Comparison of ENCODE assay signal across 1 cellular context in the genomic region with DNA sequence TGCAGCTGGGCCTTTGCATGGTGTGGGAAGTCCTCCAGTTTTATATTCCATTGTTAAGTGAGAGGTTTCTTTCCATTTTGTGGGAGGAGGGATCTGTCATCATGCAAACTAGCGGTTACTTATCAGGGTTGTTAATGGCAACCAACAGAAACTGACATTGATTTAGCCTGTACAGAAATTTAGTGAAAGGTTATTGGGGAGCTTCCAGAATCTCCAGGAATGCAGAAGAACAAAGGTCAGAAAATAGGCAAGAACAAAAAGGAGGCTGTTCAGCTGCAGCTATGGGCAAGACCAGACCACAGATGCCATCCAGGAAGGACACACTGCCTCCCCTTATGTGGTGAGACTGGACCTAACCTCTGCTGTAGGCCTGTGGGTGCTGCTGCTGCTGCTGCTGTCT.
TF ChIP-seq lines count a peak whose summit lies in the region.

No MANE protein-coding gene starts in this region.

TF ChIP-seq in GM23338, 12 proteins besides CTCF, POLR2A, EP300 and RAD21 (continued from another document):
- TF ChIP-seq, protein P1, sequence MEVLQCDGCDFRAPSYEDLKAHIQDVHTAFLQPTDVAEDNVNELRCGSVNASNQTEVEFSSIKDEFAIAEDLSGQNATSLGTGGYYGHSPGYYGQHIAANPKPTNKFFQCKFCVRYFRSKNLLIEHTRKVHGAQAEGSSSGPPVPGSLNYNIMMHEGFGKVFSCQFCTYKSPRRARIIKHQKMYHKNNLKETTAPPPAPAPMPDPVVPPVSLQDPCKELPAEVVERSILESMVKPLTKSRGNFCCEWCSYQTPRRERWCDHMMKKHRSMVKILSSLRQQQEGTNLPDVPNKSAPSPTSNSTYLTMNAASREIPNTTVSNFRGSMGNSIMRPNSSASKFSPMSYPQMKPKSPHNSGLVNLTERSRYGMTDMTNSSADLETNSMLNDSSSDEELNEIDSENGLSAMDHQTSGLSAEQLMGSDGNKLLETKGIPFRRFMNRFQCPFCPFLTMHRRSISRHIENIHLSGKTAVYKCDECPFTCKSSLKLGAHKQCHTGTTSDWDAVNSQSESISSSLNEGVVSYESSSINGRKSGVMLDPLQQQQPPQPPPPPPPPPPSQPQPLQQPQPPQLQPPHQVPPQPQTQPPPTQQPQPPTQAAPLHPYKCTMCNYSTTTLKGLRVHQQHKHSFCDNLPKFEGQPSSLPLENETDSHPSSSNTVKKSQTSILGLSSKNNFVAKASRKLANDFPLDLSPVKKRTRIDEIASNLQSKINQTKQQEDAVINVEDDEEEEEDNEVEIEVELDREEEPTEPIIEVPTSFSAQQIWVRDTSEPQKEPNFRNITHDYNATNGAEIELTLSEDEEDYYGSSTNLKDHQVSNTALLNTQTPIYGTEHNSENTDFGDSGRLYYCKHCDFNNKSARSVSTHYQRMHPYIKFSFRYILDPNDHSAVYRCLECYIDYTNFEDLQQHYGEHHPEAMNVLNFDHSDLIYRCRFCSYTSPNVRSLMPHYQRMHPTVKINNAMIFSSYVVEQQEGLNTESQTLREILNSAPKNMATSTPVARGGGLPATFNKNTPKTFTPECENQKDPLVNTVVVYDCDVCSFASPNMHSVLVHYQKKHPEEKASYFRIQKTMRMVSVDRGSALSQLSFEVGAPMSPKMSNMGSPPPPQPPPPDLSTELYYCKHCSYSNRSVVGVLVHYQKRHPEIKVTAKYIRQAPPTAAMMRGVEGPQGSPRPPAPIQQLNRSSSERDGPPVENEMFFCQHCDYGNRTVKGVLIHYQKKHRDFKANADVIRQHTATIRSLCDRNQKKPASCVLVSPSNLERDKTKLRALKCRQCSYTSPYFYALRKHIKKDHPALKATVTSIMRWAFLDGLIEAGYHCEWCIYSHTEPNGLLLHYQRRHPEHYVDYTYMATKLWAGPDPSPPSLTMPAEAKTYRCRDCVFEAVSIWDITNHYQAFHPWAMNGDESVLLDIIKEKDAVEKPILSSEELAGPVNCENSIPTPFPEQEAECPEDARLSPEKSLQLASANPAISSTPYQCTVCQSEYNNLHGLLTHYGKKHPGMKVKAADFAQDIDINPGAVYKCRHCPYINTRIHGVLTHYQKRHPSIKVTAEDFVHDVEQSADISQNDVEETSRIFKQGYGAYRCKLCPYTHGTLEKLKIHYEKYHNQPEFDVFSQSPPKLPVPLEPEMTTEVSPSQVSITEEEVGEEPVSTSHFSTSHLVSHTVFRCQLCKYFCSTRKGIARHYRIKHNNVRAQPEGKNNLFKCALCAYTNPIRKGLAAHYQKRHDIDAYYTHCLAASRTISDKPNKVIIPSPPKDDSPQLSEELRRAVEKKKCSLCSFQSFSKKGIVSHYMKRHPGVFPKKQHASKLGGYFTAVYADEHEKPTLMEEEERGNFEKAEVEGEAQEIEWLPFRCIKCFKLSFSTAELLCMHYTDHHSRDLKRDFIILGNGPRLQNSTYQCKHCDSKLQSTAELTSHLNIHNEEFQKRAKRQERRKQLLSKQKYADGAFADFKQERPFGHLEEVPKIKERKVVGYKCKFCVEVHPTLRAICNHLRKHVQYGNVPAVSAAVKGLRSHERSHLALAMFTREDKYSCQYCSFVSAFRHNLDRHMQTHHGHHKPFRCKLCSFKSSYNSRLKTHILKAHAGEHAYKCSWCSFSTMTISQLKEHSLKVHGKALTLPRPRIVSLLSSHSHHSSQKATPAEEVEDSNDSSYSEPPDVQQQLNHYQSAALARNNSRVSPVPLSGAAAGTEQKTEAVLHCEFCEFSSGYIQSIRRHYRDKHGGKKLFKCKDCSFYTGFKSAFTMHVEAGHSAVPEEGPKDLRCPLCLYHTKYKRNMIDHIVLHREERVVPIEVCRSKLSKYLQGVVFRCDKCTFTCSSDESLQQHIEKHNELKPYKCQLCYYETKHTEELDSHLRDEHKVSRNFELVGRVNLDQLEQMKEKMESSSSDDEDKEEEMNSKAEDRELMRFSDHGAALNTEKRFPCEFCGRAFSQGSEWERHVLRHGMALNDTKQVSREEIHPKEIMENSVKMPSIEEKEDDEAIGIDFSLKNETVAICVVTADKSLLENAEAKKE (CRISPR knock-in tag; IDR thresholded peaks at IDR 0.05): no peak
- TF ChIP-seq ZNF114 (CRISPR knock-in tag; IDR thresholded peaks at IDR 0.05) (no peak), EZH2 (IDR thresholded peaks at IDR 0.05; ENCODE audit: low read depth, unreplicated experiment) (no peak), REST (IDR thresholded peaks at IDR 0.05; ENCODE audit: unreplicated experiment) (no peak), ZNF331 (CRISPR knock-in tag; IDR thresholded peaks at IDR 0.05; ENCODE audit: low read depth) (no peak), ETS1 (IDR thresholded peaks at IDR 0.05) (no peak), EZH2phosphoT487 (IDR thresholded peaks at IDR 0.05; ENCODE audit: unreplicated experiment) (no peak), CREB1 (CRISPR knock-in tag; IDR thresholded peaks at IDR 0.05; ENCODE audit: low read depth) (no peak), STAT1 (IDR thresholded peaks at IDR 0.05; ENCODE audit: unreplicated experiment) (no peak), POLR2AphosphoS5 (IDR thresholded peaks at IDR 0.05; ENCODE audit: low read depth) (no peak)
TF ChIP-seq in GM23338: peak in this region for 0.
